18 cellular contexts compared by ENCODE assay signal in genomic region chr1:100366209-100366525, GRCh38. TPM values are rescaled to one million over a fixed set of nuclear protein-coding genes. Genes with fewer than 3 reads are reported as not detected.
DNase-seq lines count a peak whose midpoint lies in the region; ATAC-seq and TF ChIP-seq lines count a peak whose summit lies in the region.
"Had no signal": no experiment of that assay in that cellular context is flagged by ENCODE, and none has a peak within 500 bp of the region (broad histone marks: within the 10 kb centered on the region; RNA-seq: fewer than 3 reads in every experiment).

No MANE protein-coding gene starts in this region.

- intact Hi-C loops in CD8-positive, alpha-beta T cell (cut with DNase I, micrococcal nuclease) = loop anchor here in 1 of 2 experiments (2.0 kb wide), 1 partner anchor 13 kb away; the partner anchor contains the start of gene CDC14A
- intact Hi-C loops in naive thymus-derived CD4-positive, alpha-beta T cell (cut with micrococcal nuclease) = loop anchor here in 1 of 2 donors (1.0 to 2.0 kb wide), 2 partner anchors 12 to 13 kb away; partner anchors contain the start of gene CDC14A

- no peaks in the 10 kb centered on the region for H3K9me3 ChIP-seq in CD4-positive, CD25-positive, alpha-beta regulatory T cell (ENCODE audit: control insufficient read depth in 2 of 2, low read length in 2 of 2)
- no peaks in the 10 kb centered on the region for H3K9me3 ChIP-seq in CD8-positive, alpha-beta T cell (ENCODE audit: low read length)
- H3K9me3 ChIP-seq in naive thymus-derived CD4-positive, alpha-beta T cell (ENCODE audit: control insufficient read depth in 2 of 3, low read length in 3 of 3) = no peaks in the 10 kb centered on the region
- H3K9me3 ChIP-seq: HAP-1, SJSA1 had no signal

- peaks cover 33% of the 10 kb centered on the region for H3K4me1 ChIP-seq in CD4-positive, CD25-positive, alpha-beta regulatory T cell (ENCODE audit: control insufficient read depth, insufficient read depth, low read length, poor library complexity, severe bottlenecking)
- H3K4me1 ChIP-seq in CD8-positive, alpha-beta T cell (ENCODE audit: insufficient read depth, low read length) = peaks cover 48% of the 10 kb centered on the region
- H3K4me1 ChIP-seq in naive thymus-derived CD4-positive, alpha-beta T cell (ENCODE audit: control insufficient read depth in 2 of 2, insufficient read depth in 2 of 2, low read length in 2 of 2) = peaks cover 46 to 47% of the 10 kb centered on the region in 2 donors
- H3K4me1 ChIP-seq: BLaER1, SJSA1 had no signal

- H3K36me3 Mint-ChIP-seq in CD4-positive, CD25-positive, alpha-beta regulatory T cell = peaks cover 63% of the 10 kb centered on the region
- peaks cover 65% of the 10 kb centered on the region for H3K36me3 Mint-ChIP-seq in CD8-positive, alpha-beta T cell
- H3K36me3 Mint-ChIP-seq in activated T-helper 17 cell treated with anti-CD3 and anti-CD28 coated beads, Interleukin-2, amount 50 U/mL, for 72 hours (ENCODE audit: low read depth) = peaks cover 84% of the 10 kb centered on the region
- H3K36me3 Mint-ChIP-seq in naive thymus-derived CD4-positive, alpha-beta T cell = peaks cover 5 to 77% (median 66%) of the 10 kb centered on the region in 5 donors

- H3K27me3 ChIP-seq in CD4-positive, CD25-positive, alpha-beta regulatory T cell (ENCODE audit: control insufficient read depth, insufficient read depth, low read length) = no peaks in the 10 kb centered on the region
- no peaks in the 10 kb centered on the region for H3K27me3 ChIP-seq in CD8-positive, alpha-beta T cell (ENCODE audit: insufficient read depth, low read length)
- no peaks in the 10 kb centered on the region for H3K27me3 ChIP-seq in naive thymus-derived CD4-positive, alpha-beta T cell (ENCODE audit: control insufficient read depth in 2 of 2, insufficient read depth in 2 of 2, low read length in 2 of 2)
- H3K27me3 ChIP-seq: BLaER1, SJSA1 had no signal

- CTCF ChIA-PET in CD8-positive, alpha-beta T cell (lab: Charles Lee) = interaction anchor here (0.9 to 2.1 kb wide), 5 partner anchors 10 to 90 kb away, joined by 3 to 8 read pairs (median 4); no protein-coding TSS in a partner anchor
- CTCF ChIA-PET in naive thymus-derived CD4-positive, alpha-beta T cell (lab: Charles Lee) = interaction anchor here (0.6 kb wide), 1 partner anchor 503 kb away, joined by 3 read pairs; no protein-coding TSS in a partner anchor

- H3K27ac ChIP-seq in CD4-positive, CD25-positive, alpha-beta regulatory T cell (ENCODE audit: insufficient read depth, low read length, poor library complexity, severe bottlenecking) = no peak overlapping the region
- no peak overlapping the region for H3K27ac ChIP-seq in CD8-positive, alpha-beta T cell (ENCODE audit: low read depth, low read length)
- H3K27ac ChIP-seq in naive thymus-derived CD4-positive, alpha-beta T cell (ENCODE audit: low read depth, low read length) = no peak overlapping the region
- H3K27ac ChIP-seq: BLaER1, KMS-11, PC-9, SJSA1 had no signal

- H3K27ac Mint-ChIP-seq in CD4-positive, CD25-positive, alpha-beta regulatory T cell = peak overlapping the region; percentile 10 to 79 (median 77)
- H3K27ac Mint-ChIP-seq in CD8-positive, alpha-beta T cell = peak overlapping the region; percentile 21
- peak overlapping the region; percentile 75 for H3K27ac Mint-ChIP-seq in activated T-helper 17 cell treated with anti-CD3 and anti-CD28 coated beads, Interleukin-2, amount 50 U/mL, for 72 hours
- H3K27ac Mint-ChIP-seq in naive thymus-derived CD4-positive, alpha-beta T cell = peak overlapping the region in 6 of 9 donors; percentile 7 to 89 (median 54)
- H3K27ac Mint-ChIP-seq: HFFc6 had no signal

- peak overlapping the region; percentile 4 for H3K4me3 ChIP-seq in CD4-positive, CD25-positive, alpha-beta regulatory T cell (ENCODE audit: low read depth, low read length)
- H3K4me3 ChIP-seq in CD8-positive, alpha-beta T cell (ENCODE audit: low read depth, low read length) = no peak overlapping the region
- H3K4me3 ChIP-seq in naive thymus-derived CD4-positive, alpha-beta T cell (ENCODE audit: low read length) = no peak overlapping the region
- H3K4me3 ChIP-seq: BLaER1, HAP-1, PC-9, SJSA1 had no signal

- H3K9me3 Mint-ChIP-seq in CD4-positive, CD25-positive, alpha-beta regulatory T cell = peaks cover 0 to 4% (median under 1%) of the 10 kb centered on the region in 7 donors
- peaks cover 2% of the 10 kb centered on the region for H3K9me3 Mint-ChIP-seq in CD8-positive, alpha-beta T cell
- no peaks in the 10 kb centered on the region for H3K9me3 Mint-ChIP-seq in activated T-helper 17 cell treated with anti-CD3 and anti-CD28 coated beads, Interleukin-2, amount 50 U/mL, for 72 hours
- peaks cover 0 to 5% (median 0%) of the 10 kb centered on the region in 11 donors for H3K9me3 Mint-ChIP-seq in naive thymus-derived CD4-positive, alpha-beta T cell
- H3K9me3 Mint-ChIP-seq: HFFc6 had no signal

- H3K27me3 Mint-ChIP-seq in CD4-positive, CD25-positive, alpha-beta regulatory T cell = no peaks in the 10 kb centered on the region
- no peaks in the 10 kb centered on the region for H3K27me3 Mint-ChIP-seq in CD8-positive, alpha-beta T cell (ENCODE audit: low read depth)
- no peaks in the 10 kb centered on the region for H3K27me3 Mint-ChIP-seq in activated T-helper 17 cell treated with anti-CD3 and anti-CD28 coated beads, Interleukin-2, amount 50 U/mL, for 72 hours
- no peaks in the 10 kb centered on the region for H3K27me3 Mint-ChIP-seq in naive thymus-derived CD4-positive, alpha-beta T cell

- no peak for TF ChIP-seq CTCF in CD8-positive, alpha-beta T cell (IDR thresholded peaks at IDR 0.05)

- H3K36me3 ChIP-seq in CD4-positive, CD25-positive, alpha-beta regulatory T cell (ENCODE audit: control insufficient read depth, insufficient read depth, low read length) = peaks cover 38% of the 10 kb centered on the region
- peaks cover 7% of the 10 kb centered on the region for H3K36me3 ChIP-seq in CD8-positive, alpha-beta T cell (ENCODE audit: insufficient read depth, low read length)
- H3K36me3 ChIP-seq in naive thymus-derived CD4-positive, alpha-beta T cell (ENCODE audit: control insufficient read depth in 2 of 3, insufficient read depth in 3 of 3, low read length in 3 of 3) = peaks cover 0 to 29% (median 0%) of the 10 kb centered on the region in 3 experiments
- H3K36me3 ChIP-seq: HAP-1, SJSA1 had no signal

- DNase-seq in CD4-positive, CD25-positive, alpha-beta regulatory T cell = no peak
- DNase-seq in CD8-positive, alpha-beta T cell = no peak
- DNase-seq in naive thymus-derived CD4-positive, alpha-beta T cell = no peak
- DNase-seq in NCI-H2196 (lab: John Stamatoyannopoulos, UW; ENCODE audit: unreplicated experiment) (no peak), DMS 273 treated with DMSO at 0.1 percent for 48 hours (lab: John Stamatoyannopoulos, UW) (no peak)
- DNase-seq: GOT3, HFFc6, MM.1S, NCI-H2029, NCI-H526 treated with DMSO at 0.1 percent for 48 hours, PC-9 had no signal

- no peak for TF ChIP-seq POLR2A in GM18505 (IDR thresholded peaks at IDR 0.05; ENCODE audit: borderline replicate concordance, extremely low read depth, insufficient read depth, insufficient read length)

- peak overlapping the region in 2 of 4 donors; percentile 10 to 17 for H3K4me3 Mint-ChIP-seq in CD4-positive, CD25-positive, alpha-beta regulatory T cell
- no peak overlapping the region for H3K4me3 Mint-ChIP-seq in CD8-positive, alpha-beta T cell
- H3K4me3 Mint-ChIP-seq in activated T-helper 17 cell treated with anti-CD3 and anti-CD28 coated beads, Interleukin-2, amount 50 U/mL, for 72 hours = peak overlapping the region; percentile 73
- H3K4me3 Mint-ChIP-seq in naive thymus-derived CD4-positive, alpha-beta T cell = peak overlapping the region in 3 of 10 donors; percentile 8 to 66 (median 27)
- H3K4me3 Mint-ChIP-seq: HFFc6 had no signal

- H3K4me1 Mint-ChIP-seq in CD4-positive, CD25-positive, alpha-beta regulatory T cell = peaks cover 42 to 82% (median 74%) of the 10 kb centered on the region in 4 donors
- H3K4me1 Mint-ChIP-seq in CD8-positive, alpha-beta T cell (ENCODE audit: low read depth) = peaks cover 83% of the 10 kb centered on the region
- H3K4me1 Mint-ChIP-seq in activated T-helper 17 cell treated with anti-CD3 and anti-CD28 coated beads, Interleukin-2, amount 50 U/mL, for 72 hours = peaks cover 67% of the 10 kb centered on the region
- peaks cover 55 to 92% (median 79%) of the 10 kb centered on the region in 7 donors for H3K4me1 Mint-ChIP-seq in naive thymus-derived CD4-positive, alpha-beta T cell

- peak in 1 of 2 donors; percentile 14 for ATAC-seq in CD4-positive, CD25-positive, alpha-beta regulatory T cell (ENCODE audit: low read depth in 2 of 2)
- ATAC-seq in CD8-positive, alpha-beta T cell = no peak
- ATAC-seq in activated T-helper 17 cell treated with anti-CD3 and anti-CD28 coated beads, Interleukin-2, amount 50 U/mL, for 72 hours (replicated peaks) = no peak
- no peak for ATAC-seq in naive thymus-derived CD4-positive, alpha-beta T cell
- no peak for ATAC-seq in GM18505 (IDR thresholded peaks at IDR 0.05; ENCODE audit: unreplicated experiment)
- ATAC-seq: Right ventricle myocardium inferior had no signal

- POLR2A ChIA-PET in CD8-positive, alpha-beta T cell (lab: Charles Lee) = interaction anchor here (1.1 to 3.4 kb wide), 4 partner anchors 9 to 115 kb away, joined by 3 to 13 read pairs (median 4); partner anchors contain the start of gene CDC14A
- POLR2A ChIA-PET in naive thymus-derived CD4-positive, alpha-beta T cell (lab: Charles Lee) = interaction anchor here (0.8 to 6.6 kb wide), 5 partner anchors 9 to 89 kb away, joined by 3 to 44 read pairs (median 4); partner anchors contain the start of gene CDC14A

RNA-seq across cellular contexts. Expression of gene CDC14A, which starts 13.9 kb away (rescaled TPM):
- total RNA-seq in CD4-positive, CD25-positive, alpha-beta regulatory T cell = 155 TPM
- polyA plus RNA-seq in CD4-positive, CD25-positive, alpha-beta regulatory T cell = 10 to 100 TPM; 33.8 to 40.2 (median 36.3) TPM
- total RNA-seq in CD8-positive, alpha-beta T cell = 100 to 1,000 TPM; 136 to 144 TPM
- 10 to 100 TPM; 21.0 to 31.0 TPM for total RNA-seq in activated T-helper 17 cell treated with anti-CD3 and anti-CD28 coated beads, Interleukin-2, amount 50 U/mL, for 72 hours
- total RNA-seq in naive thymus-derived CD4-positive, alpha-beta T cell = 100 to 1,000 TPM in 2 of 5 experiments, 10 to 100 TPM in 3; 47.1 to 136 (median 85.1) TPM
- polyA plus RNA-seq in naive thymus-derived CD4-positive, alpha-beta T cell = 10 to 100 TPM; 53.2 to 54.7 TPM

Comparison
In these comparisons a context has a peak if more than half of its experiments do, and no peak if none do; other contexts are left out.
1. H3K27ac Mint-ChIP-seq: peak in every context shown above with its lines; median percentile 77 in CD4-positive, CD25-positive, alpha-beta regulatory T cell; 75 in activated T-helper 17 cell treated with anti-CD3 and anti-CD28 coated beads, Interleukin-2, amount 50 U/mL, for 72 hours; 54 in naive thymus-derived CD4-positive, alpha-beta T cell; 21 in CD8-positive, alpha-beta T cell.